10 cellular contexts compared by ENCODE assay signal in the genomic region with DNA sequence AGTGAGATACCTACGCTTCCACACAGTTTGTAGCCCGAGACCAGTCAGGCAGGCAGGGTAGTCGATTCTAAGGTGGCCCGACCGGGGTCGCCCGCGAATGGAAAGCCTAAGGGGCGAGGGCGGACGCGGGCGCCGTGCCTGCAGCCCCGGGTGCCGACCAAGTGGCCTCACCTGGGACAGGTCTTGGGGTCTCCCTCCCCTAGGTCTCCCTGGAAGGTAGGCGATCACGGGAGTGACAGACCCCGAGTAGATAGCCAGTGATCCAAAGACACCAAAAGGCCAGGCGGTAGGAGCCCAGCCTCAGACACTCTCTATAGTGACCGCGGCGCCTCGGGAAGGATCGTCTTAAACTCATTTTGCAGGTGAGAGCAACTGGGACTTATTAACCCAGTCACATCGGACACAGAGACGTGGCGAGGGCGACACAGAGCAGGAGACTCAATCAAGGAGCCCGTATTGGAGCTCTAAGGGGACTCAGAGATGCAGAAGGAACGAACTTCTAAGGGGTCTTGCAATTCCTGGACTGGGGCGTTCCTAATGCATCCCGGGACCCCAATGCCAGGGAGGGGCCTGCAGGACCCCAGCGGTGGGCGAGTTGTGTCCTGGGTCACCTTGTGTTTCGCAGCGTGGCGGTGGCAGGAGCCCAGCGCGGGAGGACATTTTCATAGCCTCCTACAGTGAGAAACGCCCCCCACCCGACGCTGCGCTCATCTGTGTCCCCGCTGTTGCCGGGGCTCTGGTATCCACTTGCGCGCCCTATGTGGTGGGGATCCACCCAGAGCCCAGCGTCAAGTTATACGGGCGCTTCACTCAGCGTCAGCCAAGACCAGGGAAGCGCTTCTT. TPM values are rescaled to one million over a fixed set of nuclear protein-coding genes. Genes with fewer than 3 reads are reported as not detected.
DNase-seq lines count a peak whose midpoint lies in the region; ATAC-seq, FAIRE-seq and TF ChIP-seq lines count a peak whose summit lies in the region.
"Had no signal": no experiment of that assay in that cellular context is flagged by ENCODE, and none has a peak within 500 bp of the region (broad histone marks: within the 10 kb centered on the region; RNA-seq: fewer than 3 reads in every experiment).

No MANE protein-coding gene starts in this region.

- peaks cover 38% of the 10 kb centered on the region for H3K27me3 ChIP-seq in CD4-positive, alpha-beta memory T cell (ENCODE audit: insufficient read depth, low read length)
- H3K27me3 ChIP-seq in H9 (ENCODE audit: insufficient read depth, low read length) = peaks cover 66% of the 10 kb centered on the region
- peaks cover 82% of the 10 kb centered on the region for H3K27me3 ChIP-seq in astrocyte (ENCODE audit: insufficient read depth, low read length)

- H3K79me1 ChIP-seq in H9 (ENCODE audit: insufficient read depth, low read depth, low read length, poor library complexity, severe bottlenecking) = no peaks in the 10 kb centered on the region

- no peak overlapping the region for H3T11ph ChIP-seq in H9 (ENCODE audit: low read length)

- H3K27ac ChIP-seq in CD4-positive, alpha-beta memory T cell (ENCODE audit: low read depth, low read length) = no peak overlapping the region
- H3K27ac ChIP-seq in H9 (ENCODE audit: insufficient read length, low read depth, low read length) = no peak overlapping the region
- no peak overlapping the region for H3K27ac ChIP-seq in astrocyte (ENCODE audit: low read depth, low read length)
- H3K27ac ChIP-seq: esophagus muscularis mucosa, uterus had no signal

- peak; percentile 83 for TF ChIP-seq CTCF in H9 (conservative IDR thresholded peaks at IDR 0.05)
- TF ChIP-seq CTCF in astrocyte (IDR thresholded peaks at IDR 0.05; ENCODE audit: insufficient read depth, low read depth, low read length) = peak; percentile 27

- DNase-seq in CD4-positive, alpha-beta memory T cell = peak in 2 of 5 donors; percentile 34 to 40
- DNase-seq in H9 (peak; percentile 72), astrocyte (ENCODE audit: low read depth) (no peak), mesenteric fat pad (ENCODE audit: low spot score) (peak; percentile 81), NCI-H146 treated with DMSO at 0.1 percent for 48 hours (lab: John Stamatoyannopoulos, UW; ENCODE audit: unreplicated experiment) (no peak), NCI-H2196 (lab: John Stamatoyannopoulos, UW; ENCODE audit: unreplicated experiment) (no peak)
- DNase-seq: uterus had no signal

- ATAC-seq in HG03565 (IDR thresholded peaks at IDR 0.05; ENCODE audit: unreplicated experiment) (no peak), GM19467 (IDR thresholded peaks at IDR 0.05; ENCODE audit: unreplicated experiment) (no peak)

- no peak overlapping the region for H2BK120ac ChIP-seq in H9 (ENCODE audit: low read depth, low read length, poor library complexity, severe bottlenecking)

- peaks cover 2 to 3% of the 10 kb centered on the region in 2 donors for H3K36me3 Mint-ChIP-seq in CD4-positive, alpha-beta memory T cell
- no peaks in the 10 kb centered on the region; a peak in 1 of 7 replicates for H3K36me3 Mint-ChIP-seq in H9 (ENCODE audit: insufficient read depth in 1 of 3, low read depth in 3 of 3)
- H3K36me3 Mint-ChIP-seq in astrocyte (ENCODE audit: low read depth, unreplicated experiment) = no peaks in the 10 kb centered on the region

- no peak overlapping the region for H4K5ac ChIP-seq in H9 (ENCODE audit: insufficient read length, low read depth, low read length)

- no peak overlapping the region for H3K56ac ChIP-seq in H9 (ENCODE audit: insufficient read length, low read depth, low read length)

- H4K20me1 ChIP-seq in H9 (ENCODE audit: control insufficient read depth, insufficient read depth, insufficient read length) = no peaks in the 10 kb centered on the region
- H4K20me1 ChIP-seq in astrocyte (ENCODE audit: insufficient read depth, low read length) = no peaks in the 10 kb centered on the region

- H2BK5ac ChIP-seq in H9 (ENCODE audit: insufficient read length, low read length) = no peak overlapping the region

- H3K23ac ChIP-seq in H9 (ENCODE audit: insufficient read length, low read depth, low read length) = no peak overlapping the region

- peaks cover 0 to 5% (median 0%) of the 10 kb centered on the region in 8 donors for H3K9me3 Mint-ChIP-seq in CD4-positive, alpha-beta memory T cell
- H3K9me3 Mint-ChIP-seq in H9 (peaks cover 2 to 8% of the 10 kb centered on the region in 2 experiments; a peak in 2 of 5 replicates), astrocyte (ENCODE audit: unreplicated experiment) (peaks cover 24% of the 10 kb centered on the region)

- peak overlapping the region in 1 of 7 donors; percentile 60 for H3K27ac Mint-ChIP-seq in CD4-positive, alpha-beta memory T cell
- H3K27ac Mint-ChIP-seq in H9 (no peak overlapping the region), astrocyte (ENCODE audit: unreplicated experiment) (no peak overlapping the region)

- H3K27me3 Mint-ChIP-seq in CD4-positive, alpha-beta memory T cell = peaks cover 36 to 46% of the 10 kb centered on the region in 2 donors
- H3K27me3 Mint-ChIP-seq in H9 (ENCODE audit: low read depth) (peaks cover 98% of the 10 kb centered on the region), astrocyte (ENCODE audit: low read depth, unreplicated experiment) (peaks cover 85% of the 10 kb centered on the region)

- no peak overlapping the region for H2AK5ac ChIP-seq in H9 (ENCODE audit: insufficient read length, low read length)

- H4K8ac ChIP-seq in H9 (replicated peaks; ENCODE audit: insufficient read length, low read depth, low read length) = no peak overlapping the region

- H3K4me3 Mint-ChIP-seq in CD4-positive, alpha-beta memory T cell = peak overlapping the region; percentile 46 to 83 (median 74)
- peak overlapping the region; percentile 50 to 80 for H3K4me3 Mint-ChIP-seq in H9
- no peak overlapping the region for H3K4me3 Mint-ChIP-seq in astrocyte (ENCODE audit: unreplicated experiment)

- H3K14ac ChIP-seq in H9 (ENCODE audit: insufficient read depth, low read length) = no peak overlapping the region

- intact Hi-C loops in CD4-positive, alpha-beta memory T cell (cut with micrococcal nuclease) = no loop called here

- no peak for FAIRE-seq in astrocyte (lab: Jason Lieb, UNC)

- POLR2A ChIA-PET in CD4-positive, alpha-beta memory T cell (lab: Charles Lee; ENCODE audit: partially characterized antibody) = no interaction called here

- no peaks in the 10 kb centered on the region for H3K79me2 ChIP-seq in H9 (ENCODE audit: insufficient read depth, low read length)
- no peaks in the 10 kb centered on the region for H3K79me2 ChIP-seq in astrocyte (ENCODE audit: insufficient read depth, low read length)

- peak overlapping the region in 1 of 2 donors; percentile 15 for H3K4me3 ChIP-seq in CD4-positive, alpha-beta memory T cell (ENCODE audit: low read length in 2 of 2)
- no peak overlapping the region for H3K4me3 ChIP-seq in astrocyte (ENCODE audit: insufficient read depth, low read depth, low read length)
- H3K4me3 ChIP-seq: uterus had no signal

- no peak overlapping the region for H2BK15ac ChIP-seq in H9 (ENCODE audit: low read depth, low read length)

- H3K4me1 ChIP-seq in CD4-positive, alpha-beta memory T cell (ENCODE audit: insufficient read depth, low read length) = peaks cover 26% of the 10 kb centered on the region
- H3K4me1 ChIP-seq in H9 (ENCODE audit: insufficient read depth, low read length) = no peaks in the 10 kb centered on the region
- peaks cover 6% of the 10 kb centered on the region for H3K4me1 ChIP-seq in astrocyte (ENCODE audit: insufficient read depth, low read length)
- H3K4me1 ChIP-seq: uterus had no signal

- H3K18ac ChIP-seq in H9 (ENCODE audit: insufficient read length, low read depth, low read length) = no peak overlapping the region

- peaks cover 14% of the 10 kb centered on the region for H3K23me2 ChIP-seq in H9 (ENCODE audit: insufficient read length, low read depth, low read length, poor library complexity, severe bottlenecking)

- H3K4ac ChIP-seq in H9 (ENCODE audit: low read depth, low read length) = no peak overlapping the region

- H4K91ac ChIP-seq in H9 (ENCODE audit: insufficient read length, low read depth, low read length) = no peak overlapping the region

- H3K9ac ChIP-seq in H9 (ENCODE audit: extremely low read depth, insufficient read length, low read length) (no peak overlapping the region), astrocyte (ENCODE audit: low read length) (no peak overlapping the region)

- H3K4me2 ChIP-seq in H9 (ENCODE audit: insufficient read depth, insufficient read length, low read length) = peak overlapping the region; percentile 76
- H3K4me2 ChIP-seq in astrocyte (ENCODE audit: low read length) = peak overlapping the region; percentile 50

- no peaks in the 10 kb centered on the region for H3K36me3 ChIP-seq in CD4-positive, alpha-beta memory T cell (ENCODE audit: insufficient read depth, low read length)
- no peaks in the 10 kb centered on the region for H3K36me3 ChIP-seq in astrocyte (ENCODE audit: insufficient read depth, low read length)
- H3K36me3 ChIP-seq: esophagus muscularis mucosa, uterus had no signal

- no peak overlapping the region for H2BK12ac ChIP-seq in H9 (ENCODE audit: insufficient read length, low read depth, low read length)

- H2BK20ac ChIP-seq in H9 (ENCODE audit: low read depth, low read length, poor library complexity, severe bottlenecking) = no peak overlapping the region

- WGBS in H9 (ENCODE audit: extremely low coverage, insufficient read length, low lambda C conversion rate) = no CpG with 5 or more reads among the region's 53 CpGs

- no peaks in the 10 kb centered on the region for H3K9me3 ChIP-seq in CD4-positive, alpha-beta memory T cell (ENCODE audit: control insufficient read depth in 1 of 2, low read length in 2 of 2)
- H3K9me3 ChIP-seq in H9 (ENCODE audit: control insufficient read depth, low read depth, low read length) = no peaks in the 10 kb centered on the region
- no peaks in the 10 kb centered on the region for H3K9me3 ChIP-seq in astrocyte (ENCODE audit: insufficient read depth, low read depth, low read length)
- H3K9me3 ChIP-seq: esophagus muscularis mucosa, uterus had no signal

- H2AFZ ChIP-seq in H9 (ENCODE audit: low read length) (no peak overlapping the region), astrocyte (ENCODE audit: low read depth, low read length) (no peak overlapping the region)

- peaks cover 6 to 42% (median 27%) of the 10 kb centered on the region in 4 donors for H3K4me1 Mint-ChIP-seq in CD4-positive, alpha-beta memory T cell
- H3K4me1 Mint-ChIP-seq in H9 = peaks cover 24 to 25% of the 10 kb centered on the region in 2 experiments
- no peaks in the 10 kb centered on the region for H3K4me1 Mint-ChIP-seq in astrocyte (ENCODE audit: low read depth, unreplicated experiment)

- CTCF ChIA-PET in CD4-positive, alpha-beta memory T cell (lab: Charles Lee; ENCODE audit: partially characterized antibody) = interaction anchor here (1.0 kb wide), 1 partner anchor 95 kb away, joined by 4 read pairs; no protein-coding TSS in a partner anchor

RNA-seq across cellular contexts. Expression of gene VSX1, which starts 2.1 kb away (rescaled TPM):
- not detected for total RNA-seq in CD4-positive, alpha-beta memory T cell
- not detected for polyA plus RNA-seq in CD4-positive, alpha-beta memory T cell
- total RNA-seq in H9 (2021) (not detected in 2 replicates), astrocyte (not detected in 2 replicates), mesenteric fat pad (not detected)

RNA-seq across cellular contexts. Expression of gene ACSS1, which starts 26.1 kb away (rescaled TPM):
- 10 to 100 TPM; 55.4 to 56.5 TPM for total RNA-seq in CD4-positive, alpha-beta memory T cell
- 10 to 100 TPM; 44.6 to 47.2 TPM for polyA plus RNA-seq in CD4-positive, alpha-beta memory T cell
- total RNA-seq in H9 (2021) (0.61 TPM in 2 replicates), astrocyte (0.24 and 0.27 TPM in 2 replicates), mesenteric fat pad (14.3 TPM)

Comparison
In these comparisons a context has a peak if more than half of its experiments do, and no peak if none do; other contexts are left out.
1. DNase-seq: peak in H9 (single experiment) and mesenteric fat pad (single experiment); none in astrocyte (single experiment), NCI-H146 treated with DMSO at 0.1 percent for 48 hours (single experiment) and NCI-H2196 (single experiment).